In the genomic region with DNA sequence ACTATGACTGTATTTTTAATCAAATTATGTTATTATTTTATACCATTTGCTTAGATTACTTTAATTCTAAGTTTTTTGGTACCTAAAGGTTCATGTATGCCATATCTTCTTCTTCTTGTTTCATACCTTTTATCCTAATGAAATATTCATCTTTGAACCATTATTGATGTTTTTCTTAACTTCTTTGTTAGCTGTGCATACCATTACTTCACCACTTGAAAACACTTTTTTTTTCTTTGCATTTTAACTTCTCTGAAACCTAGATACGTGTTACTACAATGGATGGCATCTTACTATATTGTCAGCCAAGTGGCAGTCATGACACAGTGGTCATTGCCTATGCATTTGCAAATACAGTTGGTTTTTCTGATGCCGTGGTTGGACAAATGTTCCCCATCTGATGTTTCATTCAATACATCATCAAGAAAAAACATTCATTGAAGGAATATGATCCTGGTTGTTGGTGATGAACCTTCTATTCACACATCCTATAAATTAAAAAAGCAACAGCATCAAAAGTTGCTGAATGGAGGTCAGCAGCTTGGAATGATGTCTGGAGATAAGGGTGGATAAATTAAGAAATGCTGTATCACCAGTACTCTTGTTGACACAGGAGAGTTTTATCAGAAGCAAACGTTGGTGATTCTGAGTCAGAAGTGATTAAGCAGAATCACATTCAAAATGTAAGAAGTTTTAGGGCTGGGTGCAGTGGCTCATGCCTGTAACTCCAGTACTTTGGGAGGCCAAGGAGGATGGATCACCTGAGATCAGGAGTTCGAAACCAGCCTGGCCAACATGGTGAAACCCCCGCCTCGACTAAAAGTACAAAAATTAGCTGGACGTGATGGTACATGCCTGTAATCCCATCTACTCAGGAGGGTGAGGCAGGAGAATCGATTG, we compare ENCODE assay signal across 1 cellular context.
TF ChIP-seq lines count a peak whose summit lies in the region.

No MANE protein-coding gene starts in this region.

TF ChIP-seq in K562, 482 proteins besides CTCF, POLR2A, EP300 and RAD21 (continued from another document and continues in another):
- TF ChIP-seq, protein P1, sequence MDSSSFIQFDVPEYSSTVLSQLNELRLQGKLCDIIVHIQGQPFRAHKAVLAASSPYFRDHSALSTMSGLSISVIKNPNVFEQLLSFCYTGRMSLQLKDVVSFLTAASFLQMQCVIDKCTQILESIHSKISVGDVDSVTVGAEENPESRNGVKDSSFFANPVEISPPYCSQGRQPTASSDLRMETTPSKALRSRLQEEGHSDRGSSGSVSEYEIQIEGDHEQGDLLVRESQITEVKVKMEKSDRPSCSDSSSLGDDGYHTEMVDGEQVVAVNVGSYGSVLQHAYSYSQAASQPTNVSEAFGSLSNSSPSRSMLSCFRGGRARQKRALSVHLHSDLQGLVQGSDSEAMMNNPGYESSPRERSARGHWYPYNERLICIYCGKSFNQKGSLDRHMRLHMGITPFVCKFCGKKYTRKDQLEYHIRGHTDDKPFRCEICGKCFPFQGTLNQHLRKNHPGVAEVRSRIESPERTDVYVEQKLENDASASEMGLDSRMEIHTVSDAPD (CRISPR knock-in tag; IDR thresholded peaks at IDR 0.05) = no peak
- no peak for TF ChIP-seq NCOA4 (IDR thresholded peaks at IDR 0.05; ENCODE audit: partially characterized antibody)
- no peak for TF ChIP-seq ILK (tag; IDR thresholded peaks at IDR 0.05; ENCODE audit: borderline replicate concordance, low read depth)
- no peak for TF ChIP-seq POLR3G (IDR thresholded peaks at IDR 0.05; ENCODE audit: extremely low read depth, insufficient read length, insufficient replicate concordance)
- no peak; the same call in 1 of the 2 replicates for TF ChIP-seq NR4A1 (CRISPR knock-in tag; IDR thresholded peaks at IDR 0.05)
- TF ChIP-seq NR4A1 (tag; IDR thresholded peaks at IDR 0.05) = peak; percentile 23; the same call in 1 of the 2 replicates
- TF ChIP-seq CSDE1 (IDR thresholded peaks at IDR 0.05) = peak in 1 of 2 experiments; percentile 22; a peak in 1 of 4 replicates
- TF ChIP-seq, protein P2, sequence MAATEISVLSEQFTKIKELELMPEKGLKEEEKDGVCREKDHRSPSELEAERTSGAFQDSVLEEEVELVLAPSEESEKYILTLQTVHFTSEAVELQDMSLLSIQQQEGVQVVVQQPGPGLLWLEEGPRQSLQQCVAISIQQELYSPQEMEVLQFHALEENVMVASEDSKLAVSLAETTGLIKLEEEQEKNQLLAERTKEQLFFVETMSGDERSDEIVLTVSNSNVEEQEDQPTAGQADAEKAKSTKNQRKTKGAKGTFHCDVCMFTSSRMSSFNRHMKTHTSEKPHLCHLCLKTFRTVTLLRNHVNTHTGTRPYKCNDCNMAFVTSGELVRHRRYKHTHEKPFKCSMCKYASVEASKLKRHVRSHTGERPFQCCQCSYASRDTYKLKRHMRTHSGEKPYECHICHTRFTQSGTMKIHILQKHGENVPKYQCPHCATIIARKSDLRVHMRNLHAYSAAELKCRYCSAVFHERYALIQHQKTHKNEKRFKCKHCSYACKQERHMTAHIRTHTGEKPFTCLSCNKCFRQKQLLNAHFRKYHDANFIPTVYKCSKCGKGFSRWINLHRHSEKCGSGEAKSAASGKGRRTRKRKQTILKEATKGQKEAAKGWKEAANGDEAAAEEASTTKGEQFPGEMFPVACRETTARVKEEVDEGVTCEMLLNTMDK (IDR thresholded peaks at IDR 0.05; ENCODE audit: borderline replicate concordance, insufficient read depth, low read depth, low read length, poor library complexity, severe bottlenecking) = no peak
- TF ChIP-seq, protein P3, sequence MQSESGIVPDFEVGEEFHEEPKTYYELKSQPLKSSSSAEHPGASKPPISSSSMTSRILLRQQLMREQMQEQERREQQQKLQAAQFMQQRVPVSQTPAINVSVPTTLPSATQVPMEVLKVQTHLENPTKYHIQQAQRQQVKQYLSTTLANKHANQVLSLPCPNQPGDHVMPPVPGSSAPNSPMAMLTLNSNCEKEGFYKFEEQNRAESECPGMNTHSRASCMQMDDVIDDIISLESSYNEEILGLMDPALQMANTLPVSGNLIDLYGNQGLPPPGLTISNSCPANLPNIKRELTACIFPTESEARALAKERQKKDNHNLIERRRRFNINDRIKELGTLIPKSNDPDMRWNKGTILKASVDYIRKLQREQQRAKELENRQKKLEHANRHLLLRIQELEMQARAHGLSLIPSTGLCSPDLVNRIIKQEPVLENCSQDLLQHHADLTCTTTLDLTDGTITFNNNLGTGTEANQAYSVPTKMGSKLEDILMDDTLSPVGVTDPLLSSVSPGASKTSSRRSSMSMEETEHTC (IDR thresholded peaks at IDR 0.05) = peak; percentile 81
- peak; percentile 93 for TF ChIP-seq FOXJ2 (tag; IDR thresholded peaks at IDR 0.05)
- TF ChIP-seq XRCC3 (IDR thresholded peaks at IDR 0.05) = no peak
- peak; percentile 89 for TF ChIP-seq ATF7 (IDR thresholded peaks at IDR 0.05)
- TF ChIP-seq, protein P4, sequence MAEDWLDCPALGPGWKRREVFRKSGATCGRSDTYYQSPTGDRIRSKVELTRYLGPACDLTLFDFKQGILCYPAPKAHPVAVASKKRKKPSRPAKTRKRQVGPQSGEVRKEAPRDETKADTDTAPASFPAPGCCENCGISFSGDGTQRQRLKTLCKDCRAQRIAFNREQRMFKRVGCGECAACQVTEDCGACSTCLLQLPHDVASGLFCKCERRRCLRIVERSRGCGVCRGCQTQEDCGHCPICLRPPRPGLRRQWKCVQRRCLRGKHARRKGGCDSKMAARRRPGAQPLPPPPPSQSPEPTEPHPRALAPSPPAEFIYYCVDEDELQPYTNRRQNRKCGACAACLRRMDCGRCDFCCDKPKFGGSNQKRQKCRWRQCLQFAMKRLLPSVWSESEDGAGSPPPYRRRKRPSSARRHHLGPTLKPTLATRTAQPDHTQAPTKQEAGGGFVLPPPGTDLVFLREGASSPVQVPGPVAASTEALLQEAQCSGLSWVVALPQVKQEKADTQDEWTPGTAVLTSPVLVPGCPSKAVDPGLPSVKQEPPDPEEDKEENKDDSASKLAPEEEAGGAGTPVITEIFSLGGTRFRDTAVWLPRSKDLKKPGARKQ (CRISPR knock-in tag; IDR thresholded peaks at IDR 0.05) = 0 out of 2 replicates have a peak, but pooled peaks have one; percentile 40
- TF ChIP-seq CC2D1A (IDR thresholded peaks at IDR 0.05) = peak; percentile 97
- no peak for TF ChIP-seq ZNF121 (CRISPR knock-in tag; conservative IDR thresholded peaks at IDR 0.05)
- no peak for TF ChIP-seq ESRRB (CRISPR knock-in tag; IDR thresholded peaks at IDR 0.05; ENCODE audit: borderline replicate concordance)
- no peak for TF ChIP-seq HMG20B (CRISPR knock-in tag; IDR thresholded peaks at IDR 0.05)
- TF ChIP-seq SRSF7 (optimal IDR thresholded peaks at IDR 0.05; ENCODE audit: low read depth, low read length) = no peak
- TF ChIP-seq, protein P5, sequence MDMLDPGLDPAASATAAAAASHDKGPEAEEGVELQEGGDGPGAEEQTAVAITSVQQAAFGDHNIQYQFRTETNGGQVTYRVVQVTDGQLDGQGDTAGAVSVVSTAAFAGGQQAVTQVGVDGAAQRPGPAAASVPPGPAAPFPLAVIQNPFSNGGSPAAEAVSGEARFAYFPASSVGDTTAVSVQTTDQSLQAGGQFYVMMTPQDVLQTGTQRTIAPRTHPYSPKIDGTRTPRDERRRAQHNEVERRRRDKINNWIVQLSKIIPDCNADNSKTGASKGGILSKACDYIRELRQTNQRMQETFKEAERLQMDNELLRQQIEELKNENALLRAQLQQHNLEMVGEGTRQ (CRISPR knock-in tag; IDR thresholded peaks at IDR 0.05) = no peak
- peak; percentile 18; the same call in 1 of the 2 replicates for TF ChIP-seq RFX1 (IDR thresholded peaks at IDR 0.05)
- TF ChIP-seq FOXA3 (CRISPR knock-in tag; conservative IDR thresholded peaks at IDR 0.05 in 1 of 2, IDR thresholded peaks at IDR 0.05 in 1 of 2) = peak; percentile 100
- TF ChIP-seq, protein P6, sequence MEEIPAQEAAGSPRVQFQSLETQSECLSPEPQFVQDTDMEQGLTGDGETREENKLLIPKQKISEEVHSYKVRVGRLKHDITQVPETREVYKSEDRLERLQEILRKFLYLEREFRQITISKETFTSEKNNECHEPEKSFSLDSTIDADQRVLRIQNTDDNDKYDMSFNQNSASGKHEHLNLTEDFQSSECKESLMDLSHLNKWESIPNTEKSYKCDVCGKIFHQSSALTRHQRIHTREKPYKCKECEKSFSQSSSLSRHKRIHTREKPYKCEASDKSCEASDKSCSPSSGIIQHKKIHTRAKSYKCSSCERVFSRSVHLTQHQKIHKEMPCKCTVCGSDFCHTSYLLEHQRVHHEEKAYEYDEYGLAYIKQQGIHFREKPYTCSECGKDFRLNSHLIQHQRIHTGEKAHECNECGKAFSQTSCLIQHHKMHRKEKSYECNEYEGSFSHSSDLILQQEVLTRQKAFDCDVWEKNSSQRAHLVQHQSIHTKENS (CRISPR knock-in tag; IDR thresholded peaks at IDR 0.05) = no peak
- TF ChIP-seq ZZZ3 (IDR thresholded peaks at IDR 0.05) = peak; percentile 22; the same call in 1 of the 2 replicates
- TF ChIP-seq, protein P7, sequence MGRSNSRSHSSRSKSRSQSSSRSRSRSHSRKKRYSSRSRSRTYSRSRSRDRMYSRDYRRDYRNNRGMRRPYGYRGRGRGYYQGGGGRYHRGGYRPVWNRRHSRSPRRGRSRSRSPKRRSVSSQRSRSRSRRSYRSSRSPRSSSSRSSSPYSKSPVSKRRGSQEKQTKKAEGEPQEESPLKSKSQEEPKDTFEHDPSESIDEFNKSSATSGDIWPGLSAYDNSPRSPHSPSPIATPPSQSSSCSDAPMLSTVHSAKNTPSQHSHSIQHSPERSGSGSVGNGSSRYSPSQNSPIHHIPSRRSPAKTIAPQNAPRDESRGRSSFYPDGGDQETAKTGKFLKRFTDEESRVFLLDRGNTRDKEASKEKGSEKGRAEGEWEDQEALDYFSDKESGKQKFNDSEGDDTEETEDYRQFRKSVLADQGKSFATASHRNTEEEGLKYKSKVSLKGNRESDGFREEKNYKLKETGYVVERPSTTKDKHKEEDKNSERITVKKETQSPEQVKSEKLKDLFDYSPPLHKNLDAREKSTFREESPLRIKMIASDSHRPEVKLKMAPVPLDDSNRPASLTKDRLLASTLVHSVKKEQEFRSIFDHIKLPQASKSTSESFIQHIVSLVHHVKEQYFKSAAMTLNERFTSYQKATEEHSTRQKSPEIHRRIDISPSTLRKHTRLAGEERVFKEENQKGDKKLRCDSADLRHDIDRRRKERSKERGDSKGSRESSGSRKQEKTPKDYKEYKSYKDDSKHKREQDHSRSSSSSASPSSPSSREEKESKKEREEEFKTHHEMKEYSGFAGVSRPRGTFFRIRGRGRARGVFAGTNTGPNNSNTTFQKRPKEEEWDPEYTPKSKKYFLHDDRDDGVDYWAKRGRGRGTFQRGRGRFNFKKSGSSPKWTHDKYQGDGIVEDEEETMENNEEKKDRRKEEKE (IDR thresholded peaks at IDR 0.05; ENCODE audit: borderline replicate concordance in 1 of 2, control insufficient read depth in 1 of 2, low read depth in 2 of 2, low read length in 1 of 2) = no peak
- TF ChIP-seq, protein P8, sequence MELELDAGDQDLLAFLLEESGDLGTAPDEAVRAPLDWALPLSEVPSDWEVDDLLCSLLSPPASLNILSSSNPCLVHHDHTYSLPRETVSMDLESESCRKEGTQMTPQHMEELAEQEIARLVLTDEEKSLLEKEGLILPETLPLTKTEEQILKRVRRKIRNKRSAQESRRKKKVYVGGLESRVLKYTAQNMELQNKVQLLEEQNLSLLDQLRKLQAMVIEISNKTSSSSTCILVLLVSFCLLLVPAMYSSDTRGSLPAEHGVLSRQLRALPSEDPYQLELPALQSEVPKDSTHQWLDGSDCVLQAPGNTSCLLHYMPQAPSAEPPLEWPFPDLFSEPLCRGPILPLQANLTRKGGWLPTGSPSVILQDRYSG (tag; conservative IDR thresholded peaks at IDR 0.05; ENCODE audit: low read depth) = no peak
- TF ChIP-seq EZH2 (IDR thresholded peaks at IDR 0.05; ENCODE audit: borderline replicate concordance, low read depth, low read length) = no peak
- TF ChIP-seq, protein P9, sequence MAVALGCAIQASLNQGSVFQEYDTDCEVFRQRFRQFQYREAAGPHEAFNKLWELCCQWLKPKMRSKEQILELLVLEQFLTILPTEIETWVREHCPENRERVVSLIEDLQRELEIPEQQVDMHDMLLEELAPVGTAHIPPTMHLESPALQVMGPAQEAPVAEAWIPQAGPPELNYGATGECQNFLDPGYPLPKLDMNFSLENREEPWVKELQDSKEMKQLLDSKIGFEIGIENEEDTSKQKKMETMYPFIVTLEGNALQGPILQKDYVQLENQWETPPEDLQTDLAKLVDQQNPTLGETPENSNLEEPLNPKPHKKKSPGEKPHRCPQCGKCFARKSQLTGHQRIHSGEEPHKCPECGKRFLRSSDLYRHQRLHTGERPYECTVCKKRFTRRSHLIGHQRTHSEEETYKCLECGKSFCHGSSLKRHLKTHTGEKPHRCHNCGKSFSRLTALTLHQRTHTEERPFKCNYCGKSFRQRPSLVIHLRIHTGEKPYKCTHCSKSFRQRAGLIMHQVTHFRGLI (CRISPR knock-in tag; IDR thresholded peaks at IDR 0.05) = no peak
- TF ChIP-seq, protein P10, sequence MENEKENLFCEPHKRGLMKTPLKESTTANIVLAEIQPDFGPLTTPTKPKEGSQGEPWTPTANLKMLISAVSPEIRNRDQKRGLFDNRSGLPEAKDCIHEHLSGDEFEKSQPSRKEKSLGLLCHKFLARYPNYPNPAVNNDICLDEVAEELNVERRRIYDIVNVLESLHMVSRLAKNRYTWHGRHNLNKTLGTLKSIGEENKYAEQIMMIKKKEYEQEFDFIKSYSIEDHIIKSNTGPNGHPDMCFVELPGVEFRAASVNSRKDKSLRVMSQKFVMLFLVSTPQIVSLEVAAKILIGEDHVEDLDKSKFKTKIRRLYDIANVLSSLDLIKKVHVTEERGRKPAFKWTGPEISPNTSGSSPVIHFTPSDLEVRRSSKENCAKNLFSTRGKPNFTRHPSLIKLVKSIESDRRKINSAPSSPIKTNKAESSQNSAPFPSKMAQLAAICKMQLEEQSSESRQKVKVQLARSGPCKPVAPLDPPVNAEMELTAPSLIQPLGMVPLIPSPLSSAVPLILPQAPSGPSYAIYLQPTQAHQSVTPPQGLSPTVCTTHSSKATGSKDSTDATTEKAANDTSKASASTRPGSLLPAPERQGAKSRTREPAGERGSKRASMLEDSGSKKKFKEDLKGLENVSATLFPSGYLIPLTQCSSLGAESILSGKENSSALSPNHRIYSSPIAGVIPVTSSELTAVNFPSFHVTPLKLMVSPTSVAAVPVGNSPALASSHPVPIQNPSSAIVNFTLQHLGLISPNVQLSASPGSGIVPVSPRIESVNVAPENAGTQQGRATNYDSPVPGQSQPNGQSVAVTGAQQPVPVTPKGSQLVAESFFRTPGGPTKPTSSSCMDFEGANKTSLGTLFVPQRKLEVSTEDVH (IDR thresholded peaks at IDR 0.05; ENCODE audit: low read depth, partially characterized antibody) = peak; percentile 19
- peak; percentile 49 for TF ChIP-seq PHF20 (IDR thresholded peaks at IDR 0.05; ENCODE audit: partially characterized antibody)
- no peak for TF ChIP-seq ZNF408 (CRISPR knock-in tag; IDR thresholded peaks at IDR 0.05; ENCODE audit: low read depth)
- TF ChIP-seq, protein P11, sequence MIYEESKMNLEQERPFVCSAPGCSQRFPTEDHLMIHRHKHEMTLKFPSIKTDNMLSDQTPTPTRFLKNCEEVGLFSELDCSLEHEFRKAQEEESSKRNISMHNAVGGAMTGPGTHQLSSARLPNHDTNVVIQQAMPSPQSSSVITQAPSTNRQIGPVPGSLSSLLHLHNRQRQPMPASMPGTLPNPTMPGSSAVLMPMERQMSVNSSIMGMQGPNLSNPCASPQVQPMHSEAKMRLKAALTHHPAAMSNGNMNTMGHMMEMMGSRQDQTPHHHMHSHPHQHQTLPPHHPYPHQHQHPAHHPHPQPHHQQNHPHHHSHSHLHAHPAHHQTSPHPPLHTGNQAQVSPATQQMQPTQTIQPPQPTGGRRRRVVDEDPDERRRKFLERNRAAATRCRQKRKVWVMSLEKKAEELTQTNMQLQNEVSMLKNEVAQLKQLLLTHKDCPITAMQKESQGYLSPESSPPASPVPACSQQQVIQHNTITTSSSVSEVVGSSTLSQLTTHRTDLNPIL (CRISPR knock-in tag; IDR thresholded peaks at IDR 0.05) = no peak
- no peak for TF ChIP-seq CHD1 (IDR thresholded peaks at IDR 0.05; ENCODE audit: low read length)
- peak; percentile 96 for TF ChIP-seq GATAD2B (IDR thresholded peaks at IDR 0.05; ENCODE audit: borderline replicate concordance)
- TF ChIP-seq FIP1L1 (IDR thresholded peaks at IDR 0.05; ENCODE audit: low read depth, low read length, poor library complexity, severe bottlenecking) = no peak
